1 cellular context compared by ENCODE assay signal in genomic region chr7:109986701-109987100, GRCh38.
TF ChIP-seq lines count a peak whose summit lies in the region.

No MANE protein-coding gene starts in this region.

TF ChIP-seq in GM23338, 12 proteins besides CTCF, POLR2A, EP300 and RAD21 (continued from another document):
- TF ChIP-seq ZNF462 (CRISPR knock-in tag; IDR thresholded peaks at IDR 0.05) (no peak), EZH2 (IDR thresholded peaks at IDR 0.05; ENCODE audit: low read depth, unreplicated experiment) (no peak), CREB1 (CRISPR knock-in tag; IDR thresholded peaks at IDR 0.05; ENCODE audit: low read depth) (no peak), JUNB (IDR thresholded peaks at IDR 0.05; ENCODE audit: unreplicated experiment) (no peak)
